ENCODE assay signal across 20 cellular contexts in genomic region chr14:39967885-39968284, GRCh38.
"Had no signal": no experiment of that assay in that cellular context is flagged by ENCODE, and none has a peak within 500 bp of the region (broad histone marks: within the 10 kb centered on the region; RNA-seq: fewer than 3 reads in every experiment).

No MANE protein-coding gene starts in this region.

- DNase-seq: dermis blood vessel endothelial cell; effector CD4-positive, alpha-beta T cell; heart left ventricle; hippocampal formation; kidney glomerular epithelial cell; mesendoderm; naive B cell; occipital lobe; pancreas; right lobe of liver; stimulated activated CD4-positive, alpha-beta T cell treated with anti-CD3 and anti-CD28 coated beads, Interleukin-4, amount 100 ng/mL, for 1 hour; stimulated activated CD8-positive, alpha-beta memory T cell treated with anti-CD3 and anti-CD28 coated beads, Interleukin-4, amount 100 ng/mL, for 48 hours; testis; upper lobe of right lung had no signal

- H3K36me3 ChIP-seq: heart left ventricle, pancreas, right lobe of liver, tibial nerve, upper lobe of right lung, vagina had no signal

- H3K4me3 ChIP-seq: heart left ventricle, pancreas, right lobe of liver, testis, tibial nerve, upper lobe of right lung, vagina had no signal

- ATAC-seq: esophagus mucosa; heart left ventricle; pancreas; right lobe of liver; stimulated activated effector memory CD8-positive, alpha-beta T cell treated with anti-CD3 and anti-CD28 coated beads, Interleukin-12 subunit alpha, Interleukin-12 subunit beta, amount 100 ng/mL, for 72 hours; upper lobe of right lung had no signal

- FAIRE-seq: endometrium, frontal cortex, pancreas had no signal

- H3K27ac ChIP-seq: heart left ventricle, pancreas, right lobe of liver, testis, tibial nerve, upper lobe of right lung, vagina had no signal

- H3K4me1 ChIP-seq: heart left ventricle, pancreas, right lobe of liver, testis, tibial nerve, upper lobe of right lung, vagina had no signal

- H3K27me3 ChIP-seq: heart left ventricle, pancreas, right lobe of liver, testis, tibial nerve, upper lobe of right lung, vagina had no signal

- H3K9me3 ChIP-seq: pancreas, right lobe of liver, testis, upper lobe of right lung, vagina had no signal
